31 cellular contexts compared by ENCODE assay signal in genomic region chr9:23577611-23578010, GRCh38.
"Had no signal": no experiment of that assay in that cellular context is flagged by ENCODE, and none has a peak within 500 bp of the region (broad histone marks: within the 10 kb centered on the region; RNA-seq: fewer than 3 reads in every experiment).

No MANE protein-coding gene starts in this region.

- H3K36me3 Mint-ChIP-seq: activated naive CD4-positive, alpha-beta T cell treated with anti-CD3 and anti-CD28 coated beads, Interleukin-2, amount 10 ng/mL, durations not matched to agents 7 days and 5 days; activated naive CD8-positive, alpha-beta T cell treated with anti-CD3 and anti-CD28 coated beads, Interleukin-2, amount 10 ng/mL, durations not matched to agents 7 days and 5 days; brain; WTC11 had no signal

- H3K4me3 ChIP-seq: ascending aorta, coronary artery, dorsolateral prefrontal cortex, esophagus muscularis mucosa, gastrocnemius medialis, heart right ventricle, hepatocyte had no signal

- H3K27ac ChIP-seq: ascending aorta, coronary artery, dorsolateral prefrontal cortex, esophagus muscularis mucosa, foreskin keratinocyte, gastrocnemius medialis, heart right ventricle, hepatocyte had no signal

- DNase-seq: activated CD4-positive, alpha-beta memory T cell treated with anti-CD3 and anti-CD28 coated beads, Interleukin-2, amount 10 ng/mL, durations not matched to agents 7 days and 5 days; activated CD4-positive, alpha-beta T cell treated with anti-CD3 and anti-CD28 coated beads for 1 hour; activated CD4-positive, alpha-beta T cell treated with anti-CD3 and anti-CD28 coated beads for 4 hours; activated CD4-positive, alpha-beta T cell treated with anti-CD3 and anti-CD28 coated beads, Interleukin-2, amount 10 ng/mL, durations not matched to agents 7 days and 5 days; activated CD4-positive, alpha-beta T cell treated with anti-CD3 and anti-CD28 coated beads, Interleukin-2, amount 50 U/mL, for 4 hours; activated CD8-positive, alpha-beta memory T cell treated with anti-CD3 and anti-CD28 coated beads, Interleukin-2, amount 50 U/mL, for 48 hours; activated gamma-delta T cell; activated naive CD4-positive, alpha-beta T cell; activated naive CD4-positive, alpha-beta T cell treated with anti-CD3 and anti-CD28 coated beads, Interleukin-2, amount 10 ng/mL, durations not matched to agents 7 days and 5 days; activated naive CD8-positive, alpha-beta T cell treated with anti-CD3 and anti-CD28 coated beads, Interleukin-2, amount 10 ng/mL, durations not matched to agents 7 days and 5 days; activated T-cell treated with anti-CD3 and anti-CD28 coated beads for 4 hours; activated T-cell treated with anti-CD3 and anti-CD28 coated beads, Interleukin-2, amount 50 U/mL, for 24 hours; activated T-cell treated with anti-CD3 and anti-CD28 coated beads, Interleukin-2, amount 50 U/mL, for 72 hours; dorsolateral prefrontal cortex; effector memory CD4-positive, alpha-beta T cell; endodermal cell; foreskin keratinocyte; gastrocnemius medialis; heart right ventricle; T-helper 17 cell; T1000 had no signal

- H2AFZ ChIP-seq: hepatocyte had no signal

- H3K36me3 ChIP-seq: ascending aorta, esophagus muscularis mucosa, gastrocnemius medialis, heart right ventricle had no signal

- H3K27ac Mint-ChIP-seq: activated CD4-positive, alpha-beta memory T cell treated with anti-CD3 and anti-CD28 coated beads, Interleukin-2, amount 10 ng/mL, durations not matched to agents 7 days and 5 days; activated CD4-positive, alpha-beta T cell treated with anti-CD3 and anti-CD28 coated beads, Interleukin-2, amount 10 ng/mL, durations not matched to agents 7 days and 5 days; activated naive CD4-positive, alpha-beta T cell treated with anti-CD3 and anti-CD28 coated beads, Interleukin-2, amount 10 ng/mL, durations not matched to agents 7 days and 5 days; activated naive CD4-positive, alpha-beta T cell treated with anti-CD3 and anti-CD28 coated beads, Interleukin-2, amount 50 U/mL, for 72 hours; activated naive CD8-positive, alpha-beta T cell treated with anti-CD3 and anti-CD28 coated beads, Interleukin-2, amount 10 ng/mL, durations not matched to agents 7 days and 5 days; activated T-cell treated with anti-CD3 and anti-CD28 coated beads, Interleukin-2, amount 50 U/mL, for 24 hours; activated T-cell treated with anti-CD3 and anti-CD28 coated beads, Interleukin-2, amount 50 U/mL, for 72 hours; brain; dendritic cell treated with granulocyte-macrophage colony-stimulating factor and Interleukin-4, amounts not matched to agents 40 ng/mL and 50 ng/mL, for 4 days; endodermal cell; T-helper 17 cell; T-helper 2 cell treated with Interferon-gamma antibody and Interleukin-4, amounts not matched to agents 5 μg/mL and 100 μg/mL, for 36 hours; WTC11 had no signal

- ATAC-seq: activated naive CD4-positive, alpha-beta T cell treated with anti-CD3 and anti-CD28 coated beads, Interleukin-2, amount 50 U/mL, for 72 hours; activated T-cell treated with anti-CD3 and anti-CD28 coated beads, Interleukin-2, amount 50 U/mL, for 72 hours; foreskin keratinocyte; gastrocnemius medialis; heart right ventricle; T-helper 17 cell; WTC11 had no signal

- H3K79me2 ChIP-seq: hepatocyte had no signal

- H3K4me1 ChIP-seq: ascending aorta, esophagus muscularis mucosa, foreskin keratinocyte, gastrocnemius medialis had no signal

- H3K9me3 ChIP-seq: ascending aorta, esophagus muscularis mucosa, gastrocnemius medialis, heart right ventricle had no signal

- H3K27me3 ChIP-seq: ascending aorta, dorsolateral prefrontal cortex, esophagus muscularis mucosa, foreskin keratinocyte, gastrocnemius medialis, heart right ventricle, hepatocyte had no signal

- H3K4me2 ChIP-seq: hepatocyte had no signal

- H3K4me3 Mint-ChIP-seq: activated CD4-positive, alpha-beta memory T cell treated with anti-CD3 and anti-CD28 coated beads, Interleukin-2, amount 10 ng/mL, durations not matched to agents 7 days and 5 days; activated CD4-positive, alpha-beta T cell treated with anti-CD3 and anti-CD28 coated beads, Interleukin-2, amount 10 ng/mL, durations not matched to agents 7 days and 5 days; activated naive CD4-positive, alpha-beta T cell treated with anti-CD3 and anti-CD28 coated beads, Interleukin-2, amount 10 ng/mL, durations not matched to agents 7 days and 5 days; activated naive CD8-positive, alpha-beta T cell treated with anti-CD3 and anti-CD28 coated beads, Interleukin-2, amount 10 ng/mL, durations not matched to agents 7 days and 5 days; activated T-cell treated with anti-CD3 and anti-CD28 coated beads, Interleukin-2, amount 50 U/mL, for 24 hours; activated T-cell treated with anti-CD3 and anti-CD28 coated beads, Interleukin-2, amount 50 U/mL, for 72 hours; brain; central memory CD8-positive, alpha-beta T cell; dendritic cell treated with granulocyte-macrophage colony-stimulating factor and Interleukin-4, amounts not matched to agents 40 ng/mL and 50 ng/mL, for 4 days; endodermal cell; T-helper 17 cell; T-helper 2 cell treated with Interferon-gamma antibody and Interleukin-4, amounts not matched to agents 5 μg/mL and 100 μg/mL, for 36 hours; WTC11 had no signal

- H3K27me3 Mint-ChIP-seq: activated CD4-positive, alpha-beta memory T cell treated with anti-CD3 and anti-CD28 coated beads, Interleukin-2, amount 10 ng/mL, durations not matched to agents 7 days and 5 days; activated CD4-positive, alpha-beta T cell treated with anti-CD3 and anti-CD28 coated beads, Interleukin-2, amount 10 ng/mL, durations not matched to agents 7 days and 5 days; activated naive CD4-positive, alpha-beta T cell treated with anti-CD3 and anti-CD28 coated beads, Interleukin-2, amount 10 ng/mL, durations not matched to agents 7 days and 5 days; activated naive CD8-positive, alpha-beta T cell treated with anti-CD3 and anti-CD28 coated beads, Interleukin-2, amount 10 ng/mL, durations not matched to agents 7 days and 5 days; activated T-cell treated with anti-CD3 and anti-CD28 coated beads, Interleukin-2, amount 50 U/mL, for 24 hours; central memory CD8-positive, alpha-beta T cell; dendritic cell treated with granulocyte-macrophage colony-stimulating factor and Interleukin-4, amounts not matched to agents 40 ng/mL and 50 ng/mL, for 4 days; T-helper 17 cell had no signal

- H3K4me1 Mint-ChIP-seq: activated CD4-positive, alpha-beta memory T cell treated with anti-CD3 and anti-CD28 coated beads, Interleukin-2, amount 10 ng/mL, durations not matched to agents 7 days and 5 days; activated CD4-positive, alpha-beta T cell treated with anti-CD3 and anti-CD28 coated beads, Interleukin-2, amount 10 ng/mL, durations not matched to agents 7 days and 5 days; activated naive CD4-positive, alpha-beta T cell treated with anti-CD3 and anti-CD28 coated beads, Interleukin-2, amount 10 ng/mL, durations not matched to agents 7 days and 5 days; activated naive CD8-positive, alpha-beta T cell treated with anti-CD3 and anti-CD28 coated beads, Interleukin-2, amount 10 ng/mL, durations not matched to agents 7 days and 5 days; central memory CD8-positive, alpha-beta T cell; T-helper 17 cell had no signal

- H3K9me3 Mint-ChIP-seq: activated CD4-positive, alpha-beta memory T cell treated with anti-CD3 and anti-CD28 coated beads, Interleukin-2, amount 10 ng/mL, durations not matched to agents 7 days and 5 days; activated CD4-positive, alpha-beta T cell treated with anti-CD3 and anti-CD28 coated beads, Interleukin-2, amount 10 ng/mL, durations not matched to agents 7 days and 5 days; activated naive CD8-positive, alpha-beta T cell treated with anti-CD3 and anti-CD28 coated beads, Interleukin-2, amount 10 ng/mL, durations not matched to agents 7 days and 5 days; brain; endodermal cell; WTC11 had no signal
